1 cellular context compared by ENCODE assay signal in genomic region chr11:111417011-111417765, GRCh38.
TF ChIP-seq lines count a peak whose summit lies in the region.

No MANE protein-coding gene starts in this region.

TF ChIP-seq in GM12878, 131 proteins besides CTCF, POLR2A, EP300 and RAD21 (continued from another document and continues in another):
- TF ChIP-seq CUX1 (IDR thresholded peaks at IDR 0.05; ENCODE audit: insufficient replicate concordance, low read depth, low read length): peak; percentile 54
- TF ChIP-seq MEF2B (IDR thresholded peaks at IDR 0.05; ENCODE audit: partially characterized antibody, poor library complexity, severe bottlenecking): no peak
- 0 out of 2 replicates have a peak, but pooled peaks have one; percentile 47 for TF ChIP-seq ELK1 (IDR thresholded peaks at IDR 0.05; ENCODE audit: low read depth, low read length)
- peak; percentile 34 for TF ChIP-seq MTA2 (IDR thresholded peaks at IDR 0.05; ENCODE audit: low read depth)
- no peak for TF ChIP-seq IRF4 (IDR thresholded peaks at IDR 0.05; ENCODE audit: low read depth, low read length)
- no peak for TF ChIP-seq ZBTB11 (CRISPR knock-in tag; IDR thresholded peaks at IDR 0.05)
- no peak for TF ChIP-seq JUND (IDR thresholded peaks at IDR 0.05; ENCODE audit: low read depth, low read length)
- TF ChIP-seq ZNF592 (IDR thresholded peaks at IDR 0.05): no peak
- no peak for TF ChIP-seq NFYA (IDR thresholded peaks at IDR 0.05; ENCODE audit: borderline replicate concordance, low read depth, low read length)
- no peak for TF ChIP-seq ZNF24 (IDR thresholded peaks at IDR 0.05)
- peak; percentile 85 for TF ChIP-seq PBX3 (IDR thresholded peaks at IDR 0.05; ENCODE audit: insufficient replicate concordance, low read depth, low read length)
- TF ChIP-seq NFIC (IDR thresholded peaks at IDR 0.05; ENCODE audit: low read depth, low read length): no peak
- TF ChIP-seq CHD4 (IDR thresholded peaks at IDR 0.05): 0 out of 2 replicates have a peak, but pooled peaks have one; percentile 18
- no peak for TF ChIP-seq BACH1 (IDR thresholded peaks at IDR 0.05; ENCODE audit: borderline replicate concordance)
- no peak for TF ChIP-seq KDM1A (IDR thresholded peaks at IDR 0.05; ENCODE audit: borderline replicate concordance)
- TF ChIP-seq PML (IDR thresholded peaks at IDR 0.05; ENCODE audit: low read length): no peak
- TF ChIP-seq YBX1 (IDR thresholded peaks at IDR 0.05): no peak
- no peak for TF ChIP-seq E2F8 (IDR thresholded peaks at IDR 0.05; ENCODE audit: low read depth, partially characterized antibody)
- TF ChIP-seq PAX5 (IDR thresholded peaks at IDR 0.05; ENCODE audit: borderline replicate concordance, low read depth, low read length): peak; percentile 99
- TF ChIP-seq ZNF622 (IDR thresholded peaks at IDR 0.05): no peak
- 0 out of 2 replicates have a peak, but pooled peaks have one; percentile 37 for TF ChIP-seq RCOR1 (conservative IDR thresholded peaks at IDR 0.05; ENCODE audit: low read depth, low read length)
- TF ChIP-seq HSF1 (IDR thresholded peaks at IDR 0.05; ENCODE audit: low read depth, low read length): no peak
- 0 out of 2 replicates have a peak, but pooled peaks have one; percentile 77 for TF ChIP-seq CHD1 (IDR thresholded peaks at IDR 0.05; ENCODE audit: low read depth, low read length)
- TF ChIP-seq E4F1 (IDR thresholded peaks at IDR 0.05; ENCODE audit: borderline replicate concordance, partially characterized antibody): peak; percentile 26
- TF ChIP-seq SKIL (IDR thresholded peaks at IDR 0.05; ENCODE audit: low read depth, poor library complexity, severe bottlenecking): peak; percentile 22
- TF ChIP-seq ETV6 (conservative IDR thresholded peaks at IDR 0.05 in 1 of 2, IDR thresholded peaks at IDR 0.05 in 1 of 2; ENCODE audit: borderline replicate concordance in 1 of 2, low read depth in 1 of 2): peak in 1 of 2 experiments; percentile 94; a peak in 2 of 4 replicates
- TF ChIP-seq RFX5 (IDR thresholded peaks at IDR 0.05; ENCODE audit: low read depth, low read length): no peak
